ENCODE assay signal across 26 cellular contexts in the genomic region with DNA sequence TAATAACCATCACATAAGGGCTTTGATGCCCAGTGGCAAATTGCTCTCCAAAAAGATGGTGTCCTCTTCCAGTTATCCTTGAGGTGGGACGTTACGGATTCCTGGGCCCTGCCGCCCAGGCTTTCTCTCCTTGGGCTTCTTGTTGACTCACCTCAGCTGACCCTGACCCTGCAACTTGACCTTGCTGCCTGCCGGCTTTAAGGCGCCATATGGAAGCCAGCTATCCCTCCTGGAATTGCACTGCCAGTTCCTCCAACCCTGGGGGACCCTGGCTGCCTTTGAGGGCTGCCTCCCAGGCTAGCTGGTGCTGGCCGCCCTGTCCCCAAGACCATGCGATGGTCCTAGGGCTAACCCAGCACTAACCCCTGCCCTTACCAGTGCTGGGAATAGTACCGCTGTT. TPM values are rescaled to one million over a fixed set of nuclear protein-coding genes. Genes with fewer than 3 reads are reported as not detected.
DNase-seq lines count a peak whose midpoint lies in the region; ATAC-seq and TF ChIP-seq lines count a peak whose summit lies in the region.
"Had no signal": no experiment of that assay in that cellular context is flagged by ENCODE, and none has a peak within 500 bp of the region (broad histone marks: within the 10 kb centered on the region; RNA-seq: fewer than 3 reads in every experiment).

No MANE protein-coding gene starts in this region.

- peaks cover 3% of the 10 kb centered on the region for H3K9me3 Mint-ChIP-seq in glutamatergic neuron (ENCODE audit: unreplicated experiment)
- H3K9me3 Mint-ChIP-seq: CD4-positive, alpha-beta T cell had no signal

- in situ Hi-C loops in Panc1 (cut with HindIII; ENCODE audit: low pct_unique_long_range_greater_than_20kb, low sequenced_read_pairs), result no loop called here

- H3K27ac ChIP-seq in Panc1 (ENCODE audit: low read length), result peak overlapping the region; percentile 75
- H3K27ac ChIP-seq: BLaER1 treated with 17β-estradiol and CSF1 and Interleukin-3, amounts not matched to agents 10 nM and 100 nM; PC-9 had no signal

- ATAC-seq in Panc1 (no peak), HG02938 (IDR thresholded peaks at IDR 0.05; ENCODE audit: unreplicated experiment) (no peak)
- ATAC-seq: A549 had no signal

- H3K36me3 ChIP-seq in H7 (replicated peaks; ENCODE audit: control insufficient read depth, insufficient read depth, low read length) (no peaks in the 10 kb centered on the region; the same call in 1 of the 2 replicates), Panc1 (ENCODE audit: control insufficient read depth, insufficient read depth, low read length) (no peaks in the 10 kb centered on the region)
- H3K36me3 ChIP-seq: BLaER1 treated with 17β-estradiol and CSF1 and Interleukin-3, amounts not matched to agents 10 nM and 100 nM had no signal

- DNase-seq in H7 (peak; percentile 17), Panc1 (ENCODE audit: low read depth, low spot score) (no peak), glutamatergic neuron (peak; percentile 40), posterior vena cava (ENCODE audit: low spot score) (peak; percentile 76), activated T-cell treated with anti-CD3 and anti-CD28 coated beads for 4 hours (no peak), COLO668 (lab: John Stamatoyannopoulos, UW; ENCODE audit: unreplicated experiment) (no peak)
- DNase-seq: AML-193; CD4-positive, alpha-beta T cell; COR-L47; DMS53; KBM-7; MV-4-11; NCI-H1105; NCI-H1436 treated with DMSO at 0.1 percent for 48 hours; NCI-H1930; NCI-H2107; NCI-H524 treated with DMSO at 0.1 percent for 48 hours; NCI-H774; PC-9; RPMI8226; SHP77 treated with DMSO at 0.1 percent for 48 hours had no signal

- intact Hi-C loops in Panc1 (cut with micrococcal nuclease; ENCODE audit: unreplicated experiment), result no loop called here
- intact Hi-C loops in posterior vena cava (cut with DNase I), result no loop called here

- no peaks in the 10 kb centered on the region for H3K36me3 Mint-ChIP-seq in glutamatergic neuron (ENCODE audit: unreplicated experiment)

- TF ChIP-seq CTCF in Panc1 (IDR thresholded peaks at IDR 0.05), result no peak
- TF ChIP-seq CTCF in glutamatergic neuron (IDR thresholded peaks at IDR 0.05; ENCODE audit: partially characterized antibody, unreplicated experiment), result no peak

- H3K4me3 ChIP-seq in H7 (ENCODE audit: insufficient read depth, low read depth, low read length) (no peak overlapping the region), Panc1 (ENCODE audit: low read depth in 2 of 2, low read length in 2 of 2) (no peak overlapping the region)
- H3K4me3 ChIP-seq: A549; BLaER1 treated with 17β-estradiol and CSF1 and Interleukin-3, amounts not matched to agents 10 nM and 100 nM; PC-9 had no signal

- H3K4me1 ChIP-seq in Panc1 (ENCODE audit: control insufficient read depth, insufficient read depth, low read length), result peaks cover 65% of the 10 kb centered on the region

- peaks cover 28% of the 10 kb centered on the region for H3K4me1 Mint-ChIP-seq in glutamatergic neuron (ENCODE audit: low read depth, unreplicated experiment)

- no peak overlapping the region for H3K27ac Mint-ChIP-seq in glutamatergic neuron (ENCODE audit: unreplicated experiment)
- H3K27ac Mint-ChIP-seq: CD4-positive, alpha-beta T cell had no signal

- CTCF ChIA-PET in Panc1 (lab: Charles Lee), result no interaction called here

- H3K27me3 ChIP-seq in H7 (ENCODE audit: control insufficient read depth, insufficient read depth, low read length) (no peaks in the 10 kb centered on the region), Panc1 (ENCODE audit: control insufficient read depth, insufficient read depth, low read length) (no peaks in the 10 kb centered on the region)
- H3K27me3 ChIP-seq: BLaER1 treated with 17β-estradiol and CSF1 and Interleukin-3, amounts not matched to agents 10 nM and 100 nM had no signal

- no TSS peak for BruUV-seq in Panc1 (replicated peaks; lab: Mats Ljungman, UMichigan)

- H3K27me3 Mint-ChIP-seq in glutamatergic neuron (ENCODE audit: unreplicated experiment), result peaks cover 1% of the 10 kb centered on the region
- H3K27me3 Mint-ChIP-seq: CD4-positive, alpha-beta T cell had no signal

- POLR2A ChIA-PET in Panc1 (lab: Charles Lee), result interaction anchor here (0.7 kb wide), 1 partner anchor 20 kb away, joined by 5 read pairs; no protein-coding TSS in a partner anchor

- no peak overlapping the region for H3K4me3 Mint-ChIP-seq in glutamatergic neuron (ENCODE audit: unreplicated experiment)
- H3K4me3 Mint-ChIP-seq: CD4-positive, alpha-beta T cell had no signal

- H3K9me3 ChIP-seq in Panc1 (ENCODE audit: control insufficient read depth, insufficient read depth, low read depth, low read length), result no peaks in the 10 kb centered on the region
- H3K9me3 ChIP-seq: A549; BLaER1 treated with 17β-estradiol and CSF1 and Interleukin-3, amounts not matched to agents 10 nM and 100 nM had no signal

RNA-seq across cellular contexts. Expression of a gene that starts 28.3 kb away (rescaled TPM):
- 52.9 and 70.4 TPM in 2 replicates for total RNA-seq in H7 (2014; rRNA removed; shearing (Covaris generic))
- total RNA-seq in Panc1 (2021; ENCODE audit: unreplicated experiment) (83.3 TPM), glutamatergic neuron (ENCODE audit: unreplicated experiment) (0.27 TPM), posterior vena cava (1 to 10 TPM; 5.7 to 7.7 TPM)
- polyA plus RNA-seq in Panc1 (2012; ENCODE audit: insufficient read length), result 85.5 TPM
- total RNA-seq: LHCN-M2, MCF 10A had no signal

Comparison
In these comparisons a context has a peak if more than half of its experiments do, and no peak if none do; other contexts are left out.
1. DNase-seq: peak in H7 (single experiment), glutamatergic neuron (single experiment) and posterior vena cava (single experiment); none in Panc1 (single experiment), activated T-cell treated with anti-CD3 and anti-CD28 coated beads for 4 hours (single experiment) and COLO668 (single experiment).